In the genomic region with DNA sequence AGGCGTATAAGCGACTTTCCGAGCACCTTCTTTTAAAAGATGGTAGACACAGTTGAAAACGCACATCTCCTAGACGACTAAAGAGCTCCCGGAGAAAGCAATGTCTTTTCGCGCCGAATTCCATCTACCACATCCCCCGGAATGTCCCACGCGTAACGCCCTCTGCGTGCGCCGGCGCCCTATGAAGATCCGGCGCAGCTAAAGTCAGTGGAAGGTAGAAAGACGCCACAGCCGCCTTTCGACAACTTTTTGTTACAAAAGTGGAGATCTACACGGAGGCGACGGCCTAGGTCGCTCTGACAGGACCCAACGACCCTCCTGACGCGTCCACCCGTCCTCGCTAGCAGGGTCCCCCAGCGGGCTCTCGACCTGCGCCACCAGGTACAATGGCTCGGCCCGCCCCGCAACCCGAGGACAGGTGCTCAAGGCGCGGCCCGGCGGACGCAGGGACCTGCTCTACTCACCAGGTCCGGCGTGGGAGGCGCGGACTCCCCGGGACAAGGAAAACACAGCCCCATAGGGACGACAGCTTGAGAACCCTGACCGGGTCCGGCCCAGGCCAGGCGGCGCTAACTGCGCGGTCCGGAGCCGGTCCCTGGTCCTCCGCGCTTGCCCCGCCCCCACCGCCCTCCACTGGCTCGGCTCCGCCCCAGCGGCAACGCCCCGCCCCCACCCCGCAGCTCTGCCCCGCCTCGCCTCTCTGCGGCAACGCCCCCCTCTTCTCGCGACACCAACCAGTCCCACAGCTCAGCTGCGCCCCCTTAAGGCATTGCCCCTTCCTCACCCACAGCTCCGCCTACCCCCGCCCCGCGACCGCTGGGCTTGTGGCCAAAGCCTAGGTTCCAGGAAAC, we compare ENCODE assay signal across 8 cellular contexts. TPM values are rescaled to one million over a fixed set of nuclear protein-coding genes. Genes with fewer than 3 reads are reported as not detected.
DNase-seq lines count a peak whose midpoint lies in the region; ATAC-seq and TF ChIP-seq lines count a peak whose summit lies in the region.

Gene SVIP (minus strand): TSS at position 571 of the 851 bp plus-strand sequence. CDS start 53 bp downstream, at position 518.

- peaks cover 13% of the 10 kb centered on the region for H3K4me1 ChIP-seq in DOHH2 (ENCODE audit: control insufficient read depth, low read length)

- peak within 1 kb of the TSS; percentile 87 for H3K4me3 Mint-ChIP-seq in activated T-helper 2 cell treated with anti-CD3 and anti-CD28 coated beads, Interferon-gamma antibody, Interleukin-2, Interleukin-4, amounts not matched to agents 10 μg/mL and 5 μg/mL and 100 μg/mL, durations not matched to agents 14 hours and 24 hours and 36 hours (ENCODE audit: low read depth)
- H3K4me3 Mint-ChIP-seq in natural killer cell, result peak within 1 kb of the TSS; percentile 91

- peaks cover 12% of the 10 kb centered on the region for H3K79me2 ChIP-seq in DOHH2 (ENCODE audit: control insufficient read depth, low read length)

- peaks cover 10% of the 10 kb centered on the region for H3K4me1 Mint-ChIP-seq in activated T-helper 2 cell treated with anti-CD3 and anti-CD28 coated beads, Interferon-gamma antibody, Interleukin-2, Interleukin-4, amounts not matched to agents 10 μg/mL and 5 μg/mL and 100 μg/mL, durations not matched to agents 14 hours and 24 hours and 36 hours (ENCODE audit: low read depth)
- peaks cover 15 to 19% of the 10 kb centered on the region in 2 donors for H3K4me1 Mint-ChIP-seq in natural killer cell

- H3K27ac Mint-ChIP-seq in activated T-helper 2 cell treated with anti-CD3 and anti-CD28 coated beads, Interferon-gamma antibody, Interleukin-2, Interleukin-4, amounts not matched to agents 10 μg/mL and 5 μg/mL and 100 μg/mL, durations not matched to agents 14 hours and 24 hours and 36 hours, result peak within 1 kb of the TSS; percentile 84
- peak within 1 kb of the TSS; percentile 79 to 87 for H3K27ac Mint-ChIP-seq in natural killer cell

- intact Hi-C loops in activated T-helper 2 cell treated with anti-CD3 and anti-CD28 coated beads, Interferon-gamma antibody, Interleukin-2, Interleukin-4, amounts not matched to agents 10 μg/mL and 5 μg/mL and 100 μg/mL, durations not matched to agents 14 hours and 24 hours and 36 hours (cut with micrococcal nuclease), result loop anchor here (1.0 kb wide), 1 partner anchor 204 kb away; the partner anchor contains the start of gene FANCF
- intact Hi-C loops in natural killer cell (cut with micrococcal nuclease), result loop anchor here (2.0 kb wide), 1 partner anchor 205 kb away; the partner anchor contains the start of gene FANCF

- no peaks in the 10 kb centered on the region for H3K27me3 Mint-ChIP-seq in activated T-helper 2 cell treated with anti-CD3 and anti-CD28 coated beads, Interferon-gamma antibody, Interleukin-2, Interleukin-4, amounts not matched to agents 10 μg/mL and 5 μg/mL and 100 μg/mL, durations not matched to agents 14 hours and 24 hours and 36 hours (ENCODE audit: low read depth)
- no peaks in the 10 kb centered on the region for H3K27me3 Mint-ChIP-seq in natural killer cell (ENCODE audit: low read depth in 2 of 2)

- peaks cover 11% of the 10 kb centered on the region for H3K36me3 Mint-ChIP-seq in activated T-helper 2 cell treated with anti-CD3 and anti-CD28 coated beads, Interferon-gamma antibody, Interleukin-2, Interleukin-4, amounts not matched to agents 10 μg/mL and 5 μg/mL and 100 μg/mL, durations not matched to agents 14 hours and 24 hours and 36 hours (ENCODE audit: low read depth)
- no peaks in the 10 kb centered on the region for H3K36me3 Mint-ChIP-seq in natural killer cell

- peak; percentile 64 for TF ChIP-seq CTCF in DOHH2 (IDR thresholded peaks at IDR 0.05; ENCODE audit: low read depth, low read length, poor library complexity, severe bottlenecking)
- no peak for TF ChIP-seq CTCF in natural killer cell (IDR thresholded peaks at IDR 0.05)

- no peaks in the 10 kb centered on the region for H3K9me3 ChIP-seq in DOHH2 (ENCODE audit: control insufficient read depth, insufficient read depth, low read length)

- H3K4me3 ChIP-seq in DOHH2 (ENCODE audit: low read length), result peak within 1 kb of the TSS; percentile 91

- peak within 1 kb of the TSS; percentile 69 for H3K4me2 ChIP-seq in DOHH2 (ENCODE audit: low read length)

- H3F3A ChIP-seq in DOHH2 (ENCODE audit: control insufficient read depth, insufficient read depth), result no peaks in the 10 kb centered on the region

- H4K20me1 ChIP-seq in DOHH2 (ENCODE audit: control insufficient read depth, insufficient read depth, low read depth, low read length), result no peaks in the 10 kb centered on the region

- H3K27me3 ChIP-seq in DOHH2 (ENCODE audit: control insufficient read depth, low read length), result no peaks in the 10 kb centered on the region

- H3K27ac ChIP-seq in DOHH2 (ENCODE audit: low read depth, low read length), result peak within 1 kb of the TSS; percentile 56

- peaks cover 21% of the 10 kb centered on the region for H3K36me3 ChIP-seq in DOHH2 (ENCODE audit: control insufficient read depth, low read length)

- H3K9me3 Mint-ChIP-seq in activated T-helper 2 cell treated with anti-CD3 and anti-CD28 coated beads, Interferon-gamma antibody, Interleukin-2, Interleukin-4, amounts not matched to agents 10 μg/mL and 5 μg/mL and 100 μg/mL, durations not matched to agents 14 hours and 24 hours and 36 hours, result no peaks in the 10 kb centered on the region
- H3K9me3 Mint-ChIP-seq in natural killer cell, result no peaks in the 10 kb centered on the region

- H3K9me2 ChIP-seq in DOHH2 (replicated peaks; ENCODE audit: control insufficient read depth, low read length), result no peaks in the 10 kb centered on the region; the same call in 1 of the 2 replicates

- peak; percentile 91 for DNase-seq in KG1 (lab: John Stamatoyannopoulos, UW)
- DNase-seq in RPMI7951 (ENCODE audit: low read depth), result peak; percentile 77
- DNase-seq in activated T-helper 2 cell treated with anti-CD3 and anti-CD28 coated beads, Interferon-gamma antibody, Interleukin-2, Interleukin-4, amounts not matched to agents 10 μg/mL and 5 μg/mL and 100 μg/mL, durations not matched to agents 14 hours and 24 hours and 36 hours (ENCODE audit: low spot score), result peak; percentile 88
- peak; percentile 82 for DNase-seq in fibroblast of peridontal ligament (ENCODE audit: extremely low read depth)
- DNase-seq in natural killer cell, result peak; percentile 86
- DNase-seq in stimulated activated naive CD4-positive, alpha-beta T cell (lab: John Stamatoyannopoulos, UW), result peak; percentile 84 to 96 (median 92)

- peak; percentile 96 for ATAC-seq in GM21737 (IDR thresholded peaks at IDR 0.05; ENCODE audit: unreplicated experiment)
- ATAC-seq in natural killer cell, result peak; percentile 94 to 99 (median 95)

RNA-seq across cellular contexts. Expression of gene SVIP, which starts in this region (rescaled TPM):
- total RNA-seq in RPMI7951 (2014; rRNA removed; shearing (Covaris generic)), result 5.9 and 8.8 TPM in 2 replicates
- total RNA-seq in activated T-helper 2 cell treated with anti-CD3 and anti-CD28 coated beads, Interferon-gamma antibody, Interleukin-2, Interleukin-4, amounts not matched to agents 10 μg/mL and 5 μg/mL and 100 μg/mL, durations not matched to agents 14 hours and 24 hours and 36 hours, result 42.3 and 43.1 TPM in 2 replicates
- 10 to 100 TPM; 14.9 to 19.2 (median 17.5) TPM for total RNA-seq in natural killer cell

Comparison
In these comparisons a context has a peak if more than half of its experiments do, and no peak if none do; other contexts are left out.
1. Peak in every context shown above with its lines: DNase-seq, ATAC-seq, H3K4me3 ChIP-seq and H3K27ac ChIP-seq.